Comparison of ENCODE assay signal across 12 cellular contexts in genomic region chr1:2598329-2598931, GRCh38. TPM values are rescaled to one million over a fixed set of nuclear protein-coding genes. Genes with fewer than 3 reads are reported as not detected.
"Had no signal": no experiment of that assay in that cellular context is flagged by ENCODE, and none has a peak within 500 bp of the region (broad histone marks: within the 10 kb centered on the region; RNA-seq: fewer than 3 reads in every experiment).

No MANE protein-coding gene starts in this region.

- H3K27me3 ChIP-seq: cardiac muscle cell, colonic mucosa, testis had no signal

- H3K4me1 ChIP-seq: colonic mucosa, gastrocnemius medialis had no signal

- H3K4me3 ChIP-seq: cardiac muscle cell, colonic mucosa, gastrocnemius medialis, heart right ventricle, testis had no signal

- H3K27ac ChIP-seq: cardiac muscle cell, colonic mucosa, gastrocnemius medialis, heart right ventricle, testis had no signal

- FAIRE-seq: endothelial cell of umbilical vein had no signal

- H3K36me3 ChIP-seq: cardiac muscle cell, colonic mucosa, gastrocnemius medialis, heart right ventricle had no signal

- DNase-seq: activated CD8-positive, alpha-beta memory T cell treated with anti-CD3 and anti-CD28 coated beads, Interleukin-2, amount 50 U/mL, for 4 hours; activated T-cell treated with anti-CD3 and anti-CD28 coated beads, Interleukin-2, amount 50 U/mL, for 72 hours; colonic mucosa; gastrocnemius medialis; heart right ventricle; stimulated activated CD4-positive, alpha-beta T cell treated with anti-CD3 and anti-CD28 coated beads, Interleukin-4, amount 100 ng/mL, for 24 hours; stimulated activated naive CD8-positive, alpha-beta T cell treated with anti-CD3 and anti-CD28 coated beads, Interleukin-15, amount 100 ng/mL, for 72 hours; testis had no signal

- ATAC-seq: activated CD8-positive, alpha-beta T cell treated with anti-CD3 and anti-CD28 coated beads for 36 hours; activated T-cell treated with anti-CD3 and anti-CD28 coated beads, Interleukin-2, amount 50 U/mL, for 72 hours; gastrocnemius medialis; heart right ventricle; stimulated activated naive CD8-positive, alpha-beta T cell treated with anti-CD3 and anti-CD28 coated beads, Interleukin-15, amount 100 ng/mL, for 72 hours had no signal

- H3K9me3 ChIP-seq: colonic mucosa, gastrocnemius medialis, testis had no signal

RNA-seq across cellular contexts. Expression of gene MMEL1, which starts 34.4 kb away (rescaled TPM):
- total RNA-seq: cardiac muscle cell, gastrocnemius medialis, osteocyte had no signal
- polyA plus RNA-seq: cardiac muscle cell had no signal
